ENCODE assay signal across 8 cellular contexts in the genomic region with DNA sequence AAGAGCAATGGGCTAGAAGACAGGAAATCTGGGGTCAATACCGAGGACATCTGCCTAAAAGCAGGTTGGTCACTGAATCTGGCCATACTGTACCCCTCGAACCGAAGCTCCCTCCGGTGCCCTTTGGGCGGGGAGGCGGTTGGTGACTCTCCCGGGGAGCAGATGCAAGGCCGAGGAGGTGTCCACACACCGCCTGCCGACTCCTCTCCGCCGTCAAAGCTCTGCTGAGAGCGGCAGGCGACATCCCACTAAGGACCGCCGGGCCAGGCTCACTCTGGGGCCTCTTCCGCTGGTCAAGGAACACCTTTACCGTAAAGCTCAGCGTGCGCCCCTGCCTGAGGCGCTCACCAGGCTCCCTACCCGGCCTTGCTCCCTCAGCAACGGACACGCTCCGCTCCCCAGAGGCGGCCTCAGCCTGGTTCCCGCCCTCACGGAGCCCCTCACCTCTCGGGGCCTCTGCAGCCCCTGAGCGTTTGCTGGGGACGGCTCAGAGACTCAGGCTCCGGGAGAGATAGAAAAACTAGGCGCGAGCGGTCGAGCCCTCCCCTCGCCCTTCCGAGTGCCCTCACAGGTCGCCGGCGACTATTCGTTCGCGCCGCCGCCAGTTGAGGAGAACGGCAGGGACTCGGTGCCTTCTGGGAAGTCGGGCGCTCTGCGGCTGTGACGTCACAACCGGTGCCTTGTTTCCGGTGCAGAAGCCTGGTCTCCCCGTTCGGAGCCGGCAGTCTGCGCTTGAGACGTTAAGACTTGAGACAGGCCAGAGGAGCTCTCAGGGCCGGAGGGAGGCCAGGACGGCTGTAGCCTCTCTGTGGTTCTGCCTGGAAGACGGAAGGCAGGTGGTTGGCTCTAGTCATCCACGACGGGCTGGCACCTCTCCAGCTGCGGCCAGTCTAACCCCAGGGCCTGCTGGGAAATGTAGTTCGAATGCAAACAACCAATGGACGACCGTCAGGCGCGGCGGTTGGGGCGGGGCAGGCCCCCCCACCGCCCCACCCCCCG.
DNase-seq lines count a peak whose midpoint lies in the region; ATAC-seq and FAIRE-seq lines count a peak whose summit lies in the region.

A gene with protein sequence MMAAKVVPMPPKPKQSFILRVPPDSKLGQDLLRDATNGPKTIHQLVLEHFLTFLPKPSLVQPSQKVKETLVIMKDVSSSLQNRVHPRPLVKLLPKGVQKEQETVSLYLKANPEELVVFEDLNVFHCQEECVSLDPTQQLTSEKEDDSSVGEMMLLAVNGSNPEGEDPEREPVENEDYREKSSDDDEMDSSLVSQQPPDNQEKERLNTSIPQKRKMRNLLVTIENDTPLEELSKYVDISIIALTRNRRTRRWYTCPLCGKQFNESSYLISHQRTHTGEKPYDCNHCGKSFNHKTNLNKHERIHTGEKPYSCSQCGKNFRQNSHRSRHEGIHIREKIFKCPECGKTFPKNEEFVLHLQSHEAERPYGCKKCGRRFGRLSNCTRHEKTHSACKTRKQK (minus strand): TSS at position 616 of the 999 bp plus-strand sequence. CDS start 1,403 bp downstream, outside the sequence.

- peaks cover 22 to 23% of the 10 kb centered on the region in 2 donors for H3K4me1 Mint-ChIP-seq in effector memory CD8-positive, alpha-beta T cell (ENCODE audit: low read depth in 2 of 2)
- H3K4me1 Mint-ChIP-seq in memory B cell = peaks cover 16% of the 10 kb centered on the region

- H3K27ac Mint-ChIP-seq in effector memory CD8-positive, alpha-beta T cell = peak within 1 kb of the TSS; percentile 92 to 98
- H3K27ac Mint-ChIP-seq in memory B cell = peak within 1 kb of the TSS; percentile 96

- H3K36me3 Mint-ChIP-seq in effector memory CD8-positive, alpha-beta T cell (ENCODE audit: insufficient read depth) = peaks cover 45% of the 10 kb centered on the region
- peaks cover 34% of the 10 kb centered on the region for H3K36me3 Mint-ChIP-seq in memory B cell

- FAIRE-seq in HTR-8/SVneo (lab: Jason Lieb, UNC) = peak; percentile 76

- peak within 1 kb of the TSS; percentile 94 to 97 for H3K4me3 Mint-ChIP-seq in effector memory CD8-positive, alpha-beta T cell
- H3K4me3 Mint-ChIP-seq in memory B cell = peak within 1 kb of the TSS; percentile 98

- H3K27me3 Mint-ChIP-seq in effector memory CD8-positive, alpha-beta T cell = peaks cover 0 to 2% of the 10 kb centered on the region in 2 donors
- H3K27me3 Mint-ChIP-seq in memory B cell = no peaks in the 10 kb centered on the region

- DNase-seq in COR-L47 (lab: John Stamatoyannopoulos, UW) (peak; percentile 91), HTR-8/SVneo (ENCODE audit: insufficient read length, low spot score) (peak; percentile 95), NOMO-1 treated with DMSO at 0.1 percent for 48 hours (lab: John Stamatoyannopoulos, UW; ENCODE audit: unreplicated experiment) (peak; percentile 96), memory B cell (ENCODE audit: low spot score in 2 of 2) (peak; percentile 90 to 96)
- peak; percentile 85 to 86 for DNase-seq in activated CD8-positive, alpha-beta memory T cell treated with anti-CD3 and anti-CD28 coated beads for 4 hours (ENCODE audit: low read depth in 2 of 2)
- DNase-seq in effector memory CD8-positive, alpha-beta T cell = peak; percentile 90 to 91 (median 90)
- DNase-seq in stimulated activated CD8-positive, alpha-beta memory T cell treated with anti-CD3 and anti-CD28 coated beads, Interleukin-12 subunit alpha, Interleukin-12 subunit beta, amount 100 ng/mL, for 1 hour (ENCODE audit: low read depth) = peak; percentile 87

- H3K9me3 Mint-ChIP-seq in effector memory CD8-positive, alpha-beta T cell = peaks cover 0 to 11% of the 10 kb centered on the region in 2 donors
- peaks cover 7% of the 10 kb centered on the region for H3K9me3 Mint-ChIP-seq in memory B cell

- ATAC-seq in GM21367 (IDR thresholded peaks at IDR 0.05; ENCODE audit: unreplicated experiment) (peak; percentile 85), memory B cell (ENCODE audit: low read depth) (peak; percentile 92)
- ATAC-seq in effector memory CD8-positive, alpha-beta T cell (replicated peaks) = peak; percentile 94

Comparison
In these comparisons a context has a peak if more than half of its experiments do, and no peak if none do; other contexts are left out.
1. Peak in every context shown above with its lines: DNase-seq and ATAC-seq.